In genomic region chr4:17325098-17325497, GRCh38 we compare ENCODE assay signal across 15 cellular contexts.
"Had no signal": no experiment of that assay in that cellular context is flagged by ENCODE, and none has a peak within 500 bp of the region (broad histone marks: within the 10 kb centered on the region; RNA-seq: fewer than 3 reads in every experiment).

No MANE protein-coding gene starts in this region.

- H3K27me3 ChIP-seq: SJCRH30 had no signal

- H3K9me3 ChIP-seq: SJCRH30 had no signal

- H3K4me2 ChIP-seq: KMS-11 had no signal

- ATAC-seq: Panc1 had no signal

- H3K9ac ChIP-seq: KMS-11 had no signal

- H3K4me1 ChIP-seq: SJCRH30 had no signal

- DNase-seq: activated B cell treated with CpG ODN at 0.5 μM for 24 hours; activated effector memory CD4-positive, alpha-beta T cell treated with Interleukin-2 at 50 U/mL for 16 hours; cerebellar nuclear complex; NCI-H1092; NCI-H1436 treated with DMSO at 0.1 percent for 48 hours; NCI-H187; NCI-H2107; NCI-H2171; NCI-H510A; NCI-H748 treated with DMSO at 0.1 percent for 48 hours; SHP77 had no signal

- H3K27ac ChIP-seq: KMS-11, SJCRH30, VCaP had no signal

- H3K36me3 ChIP-seq: SJCRH30 had no signal

- H3K4me3 ChIP-seq: SJCRH30 had no signal
